Comparison of ENCODE assay signal across 13 cellular contexts in the genomic region with DNA sequence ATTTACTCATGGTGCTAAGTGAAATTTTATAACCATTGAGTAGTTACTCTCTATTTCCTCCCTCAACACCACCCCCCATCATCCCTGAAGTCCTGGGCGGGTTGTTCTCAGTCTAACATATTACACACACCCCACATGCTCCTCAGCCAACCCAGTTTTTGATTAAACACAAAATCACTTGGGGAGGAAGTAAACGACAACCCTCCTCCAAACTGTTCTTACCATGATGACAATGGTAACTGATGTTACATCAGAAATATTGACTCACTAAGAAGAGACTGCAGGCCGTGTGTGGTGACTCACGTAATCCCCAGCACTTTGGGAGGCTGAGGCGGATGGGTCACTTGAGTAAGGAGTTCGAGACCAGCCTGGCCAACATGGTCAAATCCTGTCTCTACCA. TPM values are rescaled to one million over a fixed set of nuclear protein-coding genes. Genes with fewer than 3 reads are reported as not detected.
DNase-seq lines count a peak whose midpoint lies in the region; ATAC-seq and TF ChIP-seq lines count a peak whose summit lies in the region.
"Had no signal": no experiment of that assay in that cellular context is flagged by ENCODE, and none has a peak within 500 bp of the region (broad histone marks: within the 10 kb centered on the region; RNA-seq: fewer than 3 reads in every experiment).

No MANE protein-coding gene starts in this region.

- H4K5ac ChIP-seq in IMR-90 (ENCODE audit: low read depth, low read length) = no peak overlapping the region

- H3K4me1 Mint-ChIP-seq in activated naive CD8-positive, alpha-beta T cell treated with anti-CD3 and anti-CD28 coated beads, Interleukin-2, amount 10 ng/mL, durations not matched to agents 7 days and 5 days = peaks cover 2% of the 10 kb centered on the region
- H3K4me1 Mint-ChIP-seq in type B pancreatic cell (ENCODE audit: unreplicated experiment) = no peaks in the 10 kb centered on the region
- H3K4me1 Mint-ChIP-seq: stimulated activated memory B cell treated with anti-CD40 and anti-IgM and Interleukin-4, amounts not matched to agents 10 μg/mL and 1 μg/mL and 100 μg/mL, for 72 hours had no signal

- H3K36me3 Mint-ChIP-seq in activated naive CD8-positive, alpha-beta T cell treated with anti-CD3 and anti-CD28 coated beads, Interleukin-2, amount 10 ng/mL, durations not matched to agents 7 days and 5 days = peaks cover 36% of the 10 kb centered on the region
- H3K36me3 Mint-ChIP-seq in type B pancreatic cell = peaks cover 24% of the 10 kb centered on the region

- no peak overlapping the region for H2BK20ac ChIP-seq in IMR-90 (ENCODE audit: low read depth, low read length)

- H3K23ac ChIP-seq in IMR-90 (ENCODE audit: low read depth, low read length) = no peak overlapping the region

- H3K4me3 ChIP-seq in IMR-90 (ENCODE audit: insufficient read depth, low read depth, low read length) (no peak overlapping the region), neutrophil (ENCODE audit: low read depth in 1 of 2, low read length in 1 of 2) (no peak overlapping the region)
- H3K4me3 ChIP-seq: left ventricle myocardium inferior had no signal

- H3K9ac ChIP-seq in IMR-90 (ENCODE audit: low read depth, low read length) = no peak overlapping the region

- no peak overlapping the region; the same call in 1 of the 2 replicates for H2BK120ac ChIP-seq in IMR-90 (ENCODE audit: low read depth, low read length)

- H2BK5ac ChIP-seq in IMR-90 (ENCODE audit: low read depth, low read length, poor library complexity, severe bottlenecking) = no peak overlapping the region

- TF ChIP-seq CTCF in IMR-90 (conservative IDR thresholded peaks at IDR 0.05; ENCODE audit: low read depth, low read length) = no peak
- no peak for TF ChIP-seq CTCF in neutrophil (IDR thresholded peaks at IDR 0.05)
- TF ChIP-seq CTCF in GM20000 (IDR thresholded peaks at IDR 0.05; ENCODE audit: extremely low read depth, missing control alignments) = no peak
- TF ChIP-seq CTCF in type B pancreatic cell (conservative IDR thresholded peaks at IDR 0.05) = no peak

- H4K91ac ChIP-seq in IMR-90 (ENCODE audit: insufficient read depth, low read depth, low read length) = no peak overlapping the region

- H3K27me3 ChIP-seq in IMR-90 (ENCODE audit: control insufficient read depth, insufficient read depth, low read length) (no peaks in the 10 kb centered on the region), neutrophil (no peaks in the 10 kb centered on the region)

- H3K27ac ChIP-seq in IMR-90 (ENCODE audit: insufficient read depth, low read length) (no peak overlapping the region), neutrophil (peak overlapping the region; percentile 12)
- H3K27ac ChIP-seq: left ventricle myocardium inferior had no signal

- H3K79me1 ChIP-seq in IMR-90 (ENCODE audit: low read depth in 1 of 2, low read length in 2 of 2) = no peaks in the 10 kb centered on the region

- 60% methylated on average over 2 of the region's 6 CpGs; no CpG with 5 or more reads in 1 of the 2 experiments for WGBS in IMR-90 (ENCODE audit: extremely low coverage in 2 of 2, insufficient read length in 1 of 2), 2 experiments

- in situ Hi-C loops in IMR-90 (cut with MboI; ENCODE audit: low sequenced_read_pairs) = no loop called here

- H3K4me1 ChIP-seq in IMR-90 (ENCODE audit: control insufficient read depth, insufficient read depth, low read length) (no peaks in the 10 kb centered on the region), neutrophil (ENCODE audit: control insufficient read depth in 1 of 2, insufficient read depth in 1 of 2, low read depth in 1 of 2, low read length in 1 of 2) (peaks cover 6% of the 10 kb centered on the region in 2 experiments)
- H3K4me1 ChIP-seq: left ventricle myocardium inferior had no signal

- no peak overlapping the region for H2AK5ac ChIP-seq in IMR-90 (ENCODE audit: low read depth, low read length)

- H3K4me2 ChIP-seq in IMR-90 (ENCODE audit: low read depth, low read length) = no peak overlapping the region

- no peak overlapping the region for H3K4ac ChIP-seq in IMR-90 (ENCODE audit: low read depth, low read length)

- no peak overlapping the region for H3K56ac ChIP-seq in IMR-90 (ENCODE audit: extremely low read depth, insufficient read depth, low read length)

- peak; percentile 71 for DNase-seq in ELR (ENCODE audit: low read depth)
- peak; percentile 59 for DNase-seq in IMR-90
- DNase-seq in activated naive CD8-positive, alpha-beta T cell treated with anti-CD3 and anti-CD28 coated beads, Interleukin-2, amount 10 ng/mL, durations not matched to agents 7 days and 5 days = no peak
- DNase-seq in GM20000 (ENCODE audit: low spot score) = no peak
- no peak for DNase-seq in type B pancreatic cell (ENCODE audit: extremely low spot score, unreplicated experiment)
- DNase-seq: activated CD4-positive, alpha-beta T cell treated with anti-CD3 and anti-CD28 coated beads for 4 hours; dermis blood vessel endothelial cell; left ventricle myocardium inferior; NCI-H1048; NCI-H774 had no signal

- no peaks in the 10 kb centered on the region for H3K9me3 Mint-ChIP-seq in activated naive CD8-positive, alpha-beta T cell treated with anti-CD3 and anti-CD28 coated beads, Interleukin-2, amount 10 ng/mL, durations not matched to agents 7 days and 5 days
- no peaks in the 10 kb centered on the region for H3K9me3 Mint-ChIP-seq in type B pancreatic cell
- H3K9me3 Mint-ChIP-seq: stimulated activated memory B cell treated with anti-CD40 and anti-IgM and Interleukin-4, amounts not matched to agents 10 μg/mL and 1 μg/mL and 100 μg/mL, for 72 hours had no signal

- TF ChIP-seq RAD21 in IMR-90 (IDR thresholded peaks at IDR 0.05; ENCODE audit: low read length) = no peak

- no peak overlapping the region for H2BK15ac ChIP-seq in IMR-90 (ENCODE audit: low read depth, low read length)

- CTCF ChIA-PET in IMR-90 (lab: Yijun Ruan, JAX) = no interaction called here

- no peaks in the 10 kb centered on the region for H3K9me3 ChIP-seq in IMR-90 (ENCODE audit: control insufficient read depth, insufficient read depth, low read length)
- no peaks in the 10 kb centered on the region for H3K9me3 ChIP-seq in neutrophil
- H3K9me3 ChIP-seq: left ventricle myocardium inferior had no signal

- no peaks in the 10 kb centered on the region for H4K20me1 ChIP-seq in IMR-90 (ENCODE audit: insufficient read depth, low read length)

- POLR2A ChIA-PET in IMR-90 (lab: Charles Lee; ENCODE audit: unreplicated experiment) = no interaction called here
- POLR2A ChIA-PET in activated naive CD8-positive, alpha-beta T cell treated with anti-CD3 and anti-CD28 coated beads, Interleukin-2, amount 10 ng/mL, durations not matched to agents 7 days and 5 days (lab: Charles Lee) = no interaction called here

- no peak for ATAC-seq in IMR-90 (ENCODE audit: low read depth)
- no peak for ATAC-seq in activated naive CD8-positive, alpha-beta T cell treated with anti-CD3 and anti-CD28 coated beads, Interleukin-2, amount 10 ng/mL, durations not matched to agents 7 days and 5 days (ENCODE audit: low read depth)
- ATAC-seq in GM21423 (IDR thresholded peaks at IDR 0.05; ENCODE audit: unreplicated experiment) = no peak
- ATAC-seq: stimulated activated memory B cell treated with anti-CD40 and anti-IgM and Interleukin-4, amounts not matched to agents 10 μg/mL and 1 μg/mL and 100 μg/mL, for 72 hours had no signal

- H3K14ac ChIP-seq in IMR-90 (replicated peaks; ENCODE audit: low read depth, low read length) = no peak overlapping the region

- no peak for TF ChIP-seq POLR2A in IMR-90 (IDR thresholded peaks at IDR 0.05; ENCODE audit: low read depth, low read length)

- intact Hi-C loops in IMR-90 (cut with micrococcal nuclease) = no loop called here

- H3K18ac ChIP-seq in IMR-90 (ENCODE audit: low read depth, low read length) = no peak overlapping the region

- H3K9me1 ChIP-seq in IMR-90 (ENCODE audit: insufficient read depth, low read length) = no peaks in the 10 kb centered on the region

- H3K36me3 ChIP-seq in IMR-90 (ENCODE audit: control insufficient read depth, insufficient read depth, low read length) (0 out of 2 replicates have a peak, but pooled peaks cover 5% of the 10 kb centered on the region), neutrophil (peaks cover 48% of the 10 kb centered on the region)

- peak overlapping the region; percentile 36 for H3K27ac Mint-ChIP-seq in activated naive CD8-positive, alpha-beta T cell treated with anti-CD3 and anti-CD28 coated beads, Interleukin-2, amount 10 ng/mL, durations not matched to agents 7 days and 5 days
- H3K27ac Mint-ChIP-seq in type B pancreatic cell = no peak overlapping the region
- H3K27ac Mint-ChIP-seq: stimulated activated memory B cell treated with anti-CD40 and anti-IgM and Interleukin-4, amounts not matched to agents 10 μg/mL and 1 μg/mL and 100 μg/mL, for 72 hours had no signal

- H3K4me3 Mint-ChIP-seq in activated naive CD8-positive, alpha-beta T cell treated with anti-CD3 and anti-CD28 coated beads, Interleukin-2, amount 10 ng/mL, durations not matched to agents 7 days and 5 days = no peak overlapping the region
- H3K4me3 Mint-ChIP-seq in type B pancreatic cell = no peak overlapping the region
- H3K4me3 Mint-ChIP-seq: stimulated activated memory B cell treated with anti-CD40 and anti-IgM and Interleukin-4, amounts not matched to agents 10 μg/mL and 1 μg/mL and 100 μg/mL, for 72 hours had no signal

- H2AFZ ChIP-seq in IMR-90 (replicated peaks; ENCODE audit: low read length, poor library complexity) = no peak overlapping the region

- H4K8ac ChIP-seq in IMR-90 (ENCODE audit: low read depth in 2 of 2, low read length in 2 of 2) = no peak overlapping the region

- no TSS peak for BruUV-seq in IMR-90 (replicated peaks; lab: Mats Ljungman, UMichigan)

- H2AK9ac ChIP-seq in IMR-90 (replicated peaks; ENCODE audit: low read depth, low read length, poor library complexity) = no peak overlapping the region

- dilution Hi-C loops in IMR-90 (cut with HindIII; ENCODE audit: low sequenced_read_pairs, unreplicated experiment) = no loop called here

- no peaks in the 10 kb centered on the region for H3K27me3 Mint-ChIP-seq in activated naive CD8-positive, alpha-beta T cell treated with anti-CD3 and anti-CD28 coated beads, Interleukin-2, amount 10 ng/mL, durations not matched to agents 7 days and 5 days
- no peaks in the 10 kb centered on the region for H3K27me3 Mint-ChIP-seq in type B pancreatic cell
- H3K27me3 Mint-ChIP-seq: stimulated activated memory B cell treated with anti-CD40 and anti-IgM and Interleukin-4, amounts not matched to agents 10 μg/mL and 1 μg/mL and 100 μg/mL, for 72 hours had no signal

TF ChIP-seq in IMR-90, 13 proteins besides CTCF, POLR2A, EP300 and RAD21 (continues in another document):
- TF ChIP-seq CEBPB (IDR thresholded peaks at IDR 0.05; ENCODE audit: low read depth, low read length) = no peak

RNA-seq across cellular contexts. Expression of a gene that starts 44.2 kb away (rescaled TPM):
- total RNA-seq in IMR-90 (2012; rRNA removed) (13.1 and 16.1 TPM in 2 replicates), type B pancreatic cell (ENCODE audit: low replicate concordance) (11.4 and 20.6 TPM in 2 replicates)
- polyA plus RNA-seq in IMR-90 (2012; rRNA removed) = 3.6 and 5.5 TPM in 2 replicates
- polyA plus RNA-seq in IMR-90 (2012; cell fraction: cytosol; rRNA removed) = 0.38 and 0.40 TPM in 2 replicates
- polyA plus RNA-seq in IMR-90 (2012; cell fraction: nucleus; rRNA removed; ENCODE audit: low replicate concordance) = 0.54 and 5.5 TPM in 2 replicates
- total RNA-seq in activated naive CD8-positive, alpha-beta T cell treated with anti-CD3 and anti-CD28 coated beads, Interleukin-2, amount 10 ng/mL, durations not matched to agents 7 days and 5 days = 10 to 100 TPM; 19.1 to 23.6 TPM

Comparison
In these comparisons a context has a peak if more than half of its experiments do, and no peak if none do; other contexts are left out.
1. DNase-seq: peak in ELR (single experiment) and IMR-90 (single experiment); none in activated naive CD8-positive, alpha-beta T cell treated with anti-CD3 and anti-CD28 coated beads, Interleukin-2, amount 10 ng/mL, durations not matched to agents 7 days and 5 days (single experiment), GM20000 (single experiment) and type B pancreatic cell (single experiment).